11 cellular contexts compared by ENCODE assay signal in genomic region chr1:51303751-51304196, GRCh38. TPM values are rescaled to one million over a fixed set of nuclear protein-coding genes. Genes with fewer than 3 reads are reported as not detected.
DNase-seq lines count a peak whose midpoint lies in the region; ATAC-seq and TF ChIP-seq lines count a peak whose summit lies in the region.
"Had no signal": no experiment of that assay in that cellular context is flagged by ENCODE, and none has a peak within 500 bp of the region (broad histone marks: within the 10 kb centered on the region; RNA-seq: fewer than 3 reads in every experiment).

No MANE protein-coding gene starts in this region.

- TF ChIP-seq CTCF in activated B cell treated with CpG ODN at 0.5 μM for 24 hours (IDR thresholded peaks at IDR 0.05) (no peak), lower lobe of right lung (IDR thresholded peaks at IDR 0.05) (no peak)

- peak overlapping the region; percentile 9 for H3K4me3 ChIP-seq in lower lobe of right lung
- H3K4me3 ChIP-seq: ascending aorta, testis had no signal

- no peaks in the 10 kb centered on the region for H3K9me3 ChIP-seq in lower lobe of right lung
- H3K9me3 ChIP-seq: ascending aorta, testis had no signal

- H3K27me3 Mint-ChIP-seq in activated B cell treated with CpG ODN at 0.5 μM for 24 hours = no peaks in the 10 kb centered on the region

- H3K27ac Mint-ChIP-seq in activated B cell treated with CpG ODN at 0.5 μM for 24 hours = peak overlapping the region; percentile 30

- DNase-seq in EH (ENCODE audit: low read depth) (peak; percentile 42), activated B cell treated with CpG ODN at 0.5 μM for 24 hours (no peak), lower lobe of right lung (no peak), Right ventricle myocardium superior (no peak)
- DNase-seq: testis had no signal

- CTCF ChIA-PET in activated B cell treated with CpG ODN at 0.5 μM for 24 hours (lab: Charles Lee) = no interaction called here

- POLR2A ChIA-PET in activated B cell treated with CpG ODN at 0.5 μM for 24 hours (lab: Charles Lee) = no interaction called here

- H3K4me1 ChIP-seq in lower lobe of right lung = peaks cover 6% of the 10 kb centered on the region
- H3K4me1 ChIP-seq: testis had no signal

- H3K9me3 Mint-ChIP-seq in activated B cell treated with CpG ODN at 0.5 μM for 24 hours = no peaks in the 10 kb centered on the region

- H3K27me3 ChIP-seq in lower lobe of right lung (ENCODE audit: low read depth) = no peaks in the 10 kb centered on the region
- H3K27me3 ChIP-seq: ascending aorta, testis had no signal

- H3K36me3 ChIP-seq in lower lobe of right lung = no peaks in the 10 kb centered on the region
- H3K36me3 ChIP-seq: ascending aorta had no signal

- intact Hi-C loops in activated B cell treated with CpG ODN at 0.5 μM for 24 hours (cut with micrococcal nuclease) = no loop called here
- intact Hi-C loops in lower lobe of right lung (cut with DNase I) = no loop called here
- intact Hi-C loops in Right ventricle myocardium superior (cut with DNase I) = no loop called here

- no peak overlapping the region for H3K27ac ChIP-seq in lower lobe of right lung
- H3K27ac ChIP-seq: ascending aorta, testis had no signal

- H3K4me3 Mint-ChIP-seq in activated B cell treated with CpG ODN at 0.5 μM for 24 hours = peak overlapping the region; percentile 32

- peaks cover 6% of the 10 kb centered on the region for H3K4me1 Mint-ChIP-seq in activated B cell treated with CpG ODN at 0.5 μM for 24 hours

- peak; percentile 48 for ATAC-seq in HG02610 (IDR thresholded peaks at IDR 0.05; ENCODE audit: unreplicated experiment)
- ATAC-seq in activated B cell treated with CpG ODN at 0.5 μM for 24 hours (ENCODE audit: low read depth) = peak; percentile 37
- ATAC-seq in lower lobe of right lung = peak; percentile 22 to 37
- no peak for ATAC-seq in HG03520 (IDR thresholded peaks at IDR 0.05; ENCODE audit: unreplicated experiment)
- no peak for ATAC-seq in HG02884 (IDR thresholded peaks at IDR 0.05; ENCODE audit: unreplicated experiment)
- no peak for ATAC-seq in Right ventricle myocardium superior (ENCODE audit: poor library complexity)
- no peak for ATAC-seq in HG02981 (IDR thresholded peaks at IDR 0.05; ENCODE audit: unreplicated experiment)
- ATAC-seq: sciatic nerve had no signal

- H3K36me3 Mint-ChIP-seq in activated B cell treated with CpG ODN at 0.5 μM for 24 hours (ENCODE audit: low read depth) = no peaks in the 10 kb centered on the region

RNA-seq across cellular contexts. Expression of gene TTC39A, which starts 26.6 kb away (rescaled TPM):
- total RNA-seq in activated B cell treated with CpG ODN at 0.5 μM for 24 hours = 0.38 TPM in 1 of 2 replicates, not detected in the other
- 34.9 TPM for total RNA-seq in lower lobe of right lung
- 19.4 TPM for total RNA-seq in Right ventricle myocardium superior
- total RNA-seq: ascending aorta had no signal

Comparison
In these comparisons a context has a peak if more than half of its experiments do, and no peak if none do; other contexts are left out.
1. ATAC-seq: peak in HG02610 (single experiment), activated B cell treated with CpG ODN at 0.5 μM for 24 hours (single experiment) and lower lobe of right lung (2 of 2); none in HG03520 (single experiment), HG02884 (single experiment), Right ventricle myocardium superior (single experiment) and HG02981 (single experiment).
2. RNA of gene TTC39A, which starts 26.6 kb away (total RNA-seq): 34.9 TPM in lower lobe of right lung (single experiment) and 19.4 TPM in Right ventricle myocardium superior (single experiment); 0.38 TPM in activated B cell treated with CpG ODN at 0.5 μM for 24 hours; every median in the first group is over 10 times any median in the second.